ENCODE assay signal across 1 cellular context in the genomic region with DNA sequence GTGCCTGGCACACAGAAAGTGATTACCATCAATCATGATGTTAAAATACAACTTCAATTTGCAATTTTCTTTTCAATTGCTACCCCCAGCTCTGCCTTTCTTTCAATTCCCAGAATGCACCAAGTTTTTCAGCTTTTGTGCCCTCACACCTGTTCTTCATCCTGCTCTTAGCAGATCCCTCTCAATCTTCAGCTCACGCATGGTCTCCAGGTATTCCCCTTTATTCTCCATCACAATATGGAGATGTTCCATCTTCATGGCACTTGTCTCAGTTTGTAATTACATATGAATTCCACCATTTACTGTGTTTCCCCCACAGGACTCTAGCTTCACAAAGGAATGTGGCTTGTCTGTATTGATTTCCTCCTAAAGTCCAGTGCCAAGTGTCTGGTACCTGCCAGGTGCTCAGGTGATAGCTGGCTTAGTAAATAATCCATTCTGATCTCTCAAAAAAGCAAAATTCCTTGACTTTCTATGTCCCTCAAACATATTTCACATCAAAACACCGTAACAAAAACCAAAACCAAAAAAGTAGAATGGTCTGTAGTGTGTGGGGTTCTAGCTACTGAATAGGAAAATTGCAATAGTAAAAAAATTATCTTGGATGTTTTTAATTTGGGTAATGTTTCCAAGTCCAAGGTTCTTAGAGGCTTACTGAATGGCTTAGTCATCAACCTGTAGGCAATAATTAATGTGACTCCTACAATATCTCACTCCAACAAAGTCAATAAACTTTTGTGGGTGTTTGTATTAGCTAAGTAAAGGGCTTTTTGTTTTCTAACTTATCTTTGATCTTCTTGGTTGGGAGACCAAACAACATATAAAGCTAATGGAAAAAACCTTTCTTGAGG.
TF ChIP-seq lines count a peak whose summit lies in the region.

No MANE protein-coding gene starts in this region.

TF ChIP-seq in HepG2, 621 proteins besides CTCF, POLR2A, EP300 and RAD21 (continued from another document and continues in another):
- TF ChIP-seq, protein P1, sequence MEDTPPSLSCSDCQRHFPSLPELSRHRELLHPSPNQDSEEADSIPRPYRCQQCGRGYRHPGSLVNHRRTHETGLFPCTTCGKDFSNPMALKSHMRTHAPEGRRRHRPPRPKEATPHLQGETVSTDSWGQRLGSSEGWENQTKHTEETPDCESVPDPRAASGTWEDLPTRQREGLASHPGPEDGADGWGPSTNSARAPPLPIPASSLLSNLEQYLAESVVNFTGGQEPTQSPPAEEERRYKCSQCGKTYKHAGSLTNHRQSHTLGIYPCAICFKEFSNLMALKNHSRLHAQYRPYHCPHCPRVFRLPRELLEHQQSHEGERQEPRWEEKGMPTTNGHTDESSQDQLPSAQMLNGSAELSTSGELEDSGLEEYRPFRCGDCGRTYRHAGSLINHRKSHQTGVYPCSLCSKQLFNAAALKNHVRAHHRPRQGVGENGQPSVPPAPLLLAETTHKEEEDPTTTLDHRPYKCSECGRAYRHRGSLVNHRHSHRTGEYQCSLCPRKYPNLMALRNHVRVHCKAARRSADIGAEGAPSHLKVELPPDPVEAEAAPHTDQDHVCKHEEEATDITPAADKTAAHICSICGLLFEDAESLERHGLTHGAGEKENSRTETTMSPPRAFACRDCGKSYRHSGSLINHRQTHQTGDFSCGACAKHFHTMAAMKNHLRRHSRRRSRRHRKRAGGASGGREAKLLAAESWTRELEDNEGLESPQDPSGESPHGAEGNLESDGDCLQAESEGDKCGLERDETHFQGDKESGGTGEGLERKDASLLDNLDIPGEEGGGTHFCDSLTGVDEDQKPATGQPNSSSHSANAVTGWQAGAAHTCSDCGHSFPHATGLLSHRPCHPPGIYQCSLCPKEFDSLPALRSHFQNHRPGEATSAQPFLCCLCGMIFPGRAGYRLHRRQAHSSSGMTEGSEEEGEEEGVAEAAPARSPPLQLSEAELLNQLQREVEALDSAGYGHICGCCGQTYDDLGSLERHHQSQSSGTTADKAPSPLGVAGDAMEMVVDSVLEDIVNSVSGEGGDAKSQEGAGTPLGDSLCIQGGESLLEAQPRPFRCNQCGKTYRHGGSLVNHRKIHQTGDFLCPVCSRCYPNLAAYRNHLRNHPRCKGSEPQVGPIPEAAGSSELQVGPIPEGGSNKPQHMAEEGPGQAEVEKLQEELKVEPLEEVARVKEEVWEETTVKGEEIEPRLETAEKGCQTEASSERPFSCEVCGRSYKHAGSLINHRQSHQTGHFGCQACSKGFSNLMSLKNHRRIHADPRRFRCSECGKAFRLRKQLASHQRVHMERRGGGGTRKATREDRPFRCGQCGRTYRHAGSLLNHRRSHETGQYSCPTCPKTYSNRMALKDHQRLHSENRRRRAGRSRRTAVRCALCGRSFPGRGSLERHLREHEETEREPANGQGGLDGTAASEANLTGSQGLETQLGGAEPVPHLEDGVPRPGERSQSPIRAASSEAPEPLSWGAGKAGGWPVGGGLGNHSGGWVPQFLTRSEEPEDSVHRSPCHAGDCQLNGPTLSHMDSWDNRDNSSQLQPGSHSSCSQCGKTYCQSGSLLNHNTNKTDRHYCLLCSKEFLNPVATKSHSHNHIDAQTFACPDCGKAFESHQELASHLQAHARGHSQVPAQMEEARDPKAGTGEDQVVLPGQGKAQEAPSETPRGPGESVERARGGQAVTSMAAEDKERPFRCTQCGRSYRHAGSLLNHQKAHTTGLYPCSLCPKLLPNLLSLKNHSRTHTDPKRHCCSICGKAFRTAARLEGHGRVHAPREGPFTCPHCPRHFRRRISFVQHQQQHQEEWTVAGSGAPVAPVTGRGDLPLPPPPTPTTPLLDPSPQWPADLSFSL (CRISPR knock-in tag; IDR thresholded peaks at IDR 0.05) = no peak
- TF ChIP-seq ZNF563 (CRISPR knock-in tag; IDR thresholded peaks at IDR 0.05) (no peak), MED13 (CRISPR knock-in tag; IDR thresholded peaks at IDR 0.05) (peak; percentile 30; the same call in 1 of the 2 replicates), KLF9 (CRISPR knock-in tag; IDR thresholded peaks at IDR 0.05; ENCODE audit: low read depth) (0 out of 2 replicates have a peak, but pooled peaks have one; percentile 48), ZNF788 (CRISPR knock-in tag; IDR thresholded peaks at IDR 0.05; ENCODE audit: borderline replicate concordance) (no peak), ZNF24 (IDR thresholded peaks at IDR 0.05) (no peak), GATA4 (IDR thresholded peaks at IDR 0.05; ENCODE audit: borderline replicate concordance, low read depth) (peak; percentile 79; the same call in 1 of the 2 replicates), MAF1 (CRISPR knock-in tag; IDR thresholded peaks at IDR 0.05; ENCODE audit: borderline replicate concordance) (no peak), ZNF34 (CRISPR knock-in tag; IDR thresholded peaks at IDR 0.05; ENCODE audit: borderline replicate concordance) (no peak), CREB1 (IDR thresholded peaks at IDR 0.05) (no peak), CREB1 (CRISPR knock-in tag; IDR thresholded peaks at IDR 0.05) (peak; percentile 49), ZNF839 (CRISPR knock-in tag; IDR thresholded peaks at IDR 0.05; ENCODE audit: borderline replicate concordance) (no peak), PHF5A (CRISPR knock-in tag; IDR thresholded peaks at IDR 0.05; ENCODE audit: low read depth, unreplicated experiment) (no peak), SOX13 (IDR thresholded peaks at IDR 0.05) (peak; percentile 58), SOX13 (CRISPR knock-in tag; conservative IDR thresholded peaks at IDR 0.05 in 1 of 2, IDR thresholded peaks at IDR 0.05 in 1 of 2) (peak in 1 of 2 experiments; percentile 75; a peak in 2 of 4 replicates), ZNF792 (CRISPR knock-in tag; IDR thresholded peaks at IDR 0.05) (peak; percentile 30; the same call in 1 of the 2 replicates), ZNF761 (CRISPR knock-in tag; conservative IDR thresholded peaks at IDR 0.05) (no peak), TMF1 (CRISPR knock-in tag; IDR thresholded peaks at IDR 0.05; ENCODE audit: low read depth) (no peak), FOXC1 (CRISPR knock-in tag; IDR thresholded peaks at IDR 0.05; ENCODE audit: borderline replicate concordance) (no peak), MZF1 (CRISPR knock-in tag; IDR thresholded peaks at IDR 0.05; ENCODE audit: borderline replicate concordance) (no peak), ZNF644 (CRISPR knock-in tag; IDR thresholded peaks at IDR 0.05; ENCODE audit: low read depth) (peak; percentile 19; the same call in 1 of the 2 replicates), ZFY (CRISPR knock-in tag; IDR thresholded peaks at IDR 0.05) (peak; percentile 6; the same call in 1 of the 2 replicates), ZNF343 (CRISPR knock-in tag; IDR thresholded peaks at IDR 0.05) (no peak), PAWR (CRISPR knock-in tag; IDR thresholded peaks at IDR 0.05; ENCODE audit: borderline replicate concordance) (no peak), ZNF598 (CRISPR knock-in tag; IDR thresholded peaks at IDR 0.05; ENCODE audit: borderline replicate concordance) (no peak), ZFX (CRISPR knock-in tag; IDR thresholded peaks at IDR 0.05; ENCODE audit: low read depth) (no peak)
- TF ChIP-seq, protein P2, sequence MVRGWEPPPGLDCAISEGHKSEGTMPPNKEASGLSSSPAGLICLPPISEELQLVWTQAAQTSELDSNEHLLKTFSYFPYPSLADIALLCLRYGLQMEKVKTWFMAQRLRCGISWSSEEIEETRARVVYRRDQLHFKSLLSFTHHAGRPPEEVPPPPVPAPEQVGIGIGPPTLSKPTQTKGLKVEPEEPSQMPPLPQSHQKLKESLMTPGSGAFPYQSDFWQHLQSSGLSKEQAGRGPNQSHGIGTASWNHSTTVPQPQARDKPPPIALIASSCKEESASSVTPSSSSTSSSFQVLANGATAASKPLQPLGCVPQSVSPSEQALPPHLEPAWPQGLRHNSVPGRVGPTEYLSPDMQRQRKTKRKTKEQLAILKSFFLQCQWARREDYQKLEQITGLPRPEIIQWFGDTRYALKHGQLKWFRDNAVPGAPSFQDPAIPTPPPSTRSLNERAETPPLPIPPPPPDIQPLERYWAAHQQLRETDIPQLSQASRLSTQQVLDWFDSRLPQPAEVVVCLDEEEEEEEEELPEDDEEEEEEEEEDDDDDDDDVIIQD (CRISPR knock-in tag; IDR thresholded peaks at IDR 0.05; ENCODE audit: low read depth) = no peak
- TF ChIP-seq, protein P3, sequence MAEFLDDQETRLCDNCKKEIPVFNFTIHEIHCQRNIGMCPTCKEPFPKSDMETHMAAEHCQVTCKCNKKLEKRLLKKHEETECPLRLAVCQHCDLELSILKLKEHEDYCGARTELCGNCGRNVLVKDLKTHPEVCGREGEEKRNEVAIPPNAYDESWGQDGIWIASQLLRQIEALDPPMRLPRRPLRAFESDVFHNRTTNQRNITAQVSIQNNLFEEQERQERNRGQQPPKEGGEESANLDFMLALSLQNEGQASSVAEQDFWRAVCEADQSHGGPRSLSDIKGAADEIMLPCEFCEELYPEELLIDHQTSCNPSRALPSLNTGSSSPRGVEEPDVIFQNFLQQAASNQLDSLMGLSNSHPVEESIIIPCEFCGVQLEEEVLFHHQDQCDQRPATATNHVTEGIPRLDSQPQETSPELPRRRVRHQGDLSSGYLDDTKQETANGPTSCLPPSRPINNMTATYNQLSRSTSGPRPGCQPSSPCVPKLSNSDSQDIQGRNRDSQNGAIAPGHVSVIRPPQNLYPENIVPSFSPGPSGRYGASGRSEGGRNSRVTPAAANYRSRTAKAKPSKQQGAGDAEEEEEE (CRISPR knock-in tag; IDR thresholded peaks at IDR 0.05; ENCODE audit: borderline replicate concordance) = no peak
- TF ChIP-seq, protein P4, sequence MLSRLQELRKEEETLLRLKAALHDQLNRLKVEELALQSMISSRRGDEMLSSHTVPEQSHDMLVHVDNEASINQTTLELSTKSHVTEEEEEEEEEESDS (CRISPR knock-in tag; IDR thresholded peaks at IDR 0.05; ENCODE audit: borderline replicate concordance) = no peak
- TF ChIP-seq, protein P5, sequence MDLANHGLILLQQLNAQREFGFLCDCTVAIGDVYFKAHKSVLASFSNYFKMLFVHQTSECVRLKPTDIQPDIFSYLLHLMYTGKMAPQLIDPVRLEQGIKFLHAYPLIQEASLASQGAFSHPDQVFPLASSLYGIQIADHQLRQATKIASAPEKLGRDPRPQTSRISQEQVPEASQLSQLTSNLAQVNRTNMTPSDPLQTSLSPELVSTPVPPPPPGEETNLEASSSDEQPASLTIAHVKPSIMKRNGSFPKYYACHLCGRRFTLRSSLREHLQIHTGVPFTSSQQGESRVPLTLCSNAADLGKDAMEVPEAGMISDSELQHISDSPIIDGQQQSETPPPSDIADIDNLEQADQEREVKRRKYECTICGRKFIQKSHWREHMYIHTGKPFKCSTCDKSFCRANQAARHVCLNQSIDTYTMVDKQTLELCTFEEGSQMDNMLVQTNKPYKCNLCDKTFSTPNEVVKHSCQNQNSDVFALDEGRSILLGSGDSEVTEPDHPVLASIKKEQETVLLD (CRISPR knock-in tag; IDR thresholded peaks at IDR 0.05; ENCODE audit: low read depth) = no peak
- TF ChIP-seq, protein P6, sequence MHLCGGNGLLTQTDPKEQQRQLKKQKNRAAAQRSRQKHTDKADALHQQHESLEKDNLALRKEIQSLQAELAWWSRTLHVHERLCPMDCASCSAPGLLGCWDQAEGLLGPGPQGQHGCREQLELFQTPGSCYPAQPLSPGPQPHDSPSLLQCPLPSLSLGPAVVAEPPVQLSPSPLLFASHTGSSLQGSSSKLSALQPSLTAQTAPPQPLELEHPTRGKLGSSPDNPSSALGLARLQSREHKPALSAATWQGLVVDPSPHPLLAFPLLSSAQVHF (CRISPR knock-in tag; IDR thresholded peaks at IDR 0.05) = no peak
- TF ChIP-seq, protein P7, sequence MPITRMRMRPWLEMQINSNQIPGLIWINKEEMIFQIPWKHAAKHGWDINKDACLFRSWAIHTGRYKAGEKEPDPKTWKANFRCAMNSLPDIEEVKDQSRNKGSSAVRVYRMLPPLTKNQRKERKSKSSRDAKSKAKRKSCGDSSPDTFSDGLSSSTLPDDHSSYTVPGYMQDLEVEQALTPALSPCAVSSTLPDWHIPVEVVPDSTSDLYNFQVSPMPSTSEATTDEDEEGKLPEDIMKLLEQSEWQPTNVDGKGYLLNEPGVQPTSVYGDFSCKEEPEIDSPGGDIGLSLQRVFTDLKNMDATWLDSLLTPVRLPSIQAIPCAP (CRISPR knock-in tag; IDR thresholded peaks at IDR 0.05; ENCODE audit: low read depth) = no peak
- TF ChIP-seq, protein P8, sequence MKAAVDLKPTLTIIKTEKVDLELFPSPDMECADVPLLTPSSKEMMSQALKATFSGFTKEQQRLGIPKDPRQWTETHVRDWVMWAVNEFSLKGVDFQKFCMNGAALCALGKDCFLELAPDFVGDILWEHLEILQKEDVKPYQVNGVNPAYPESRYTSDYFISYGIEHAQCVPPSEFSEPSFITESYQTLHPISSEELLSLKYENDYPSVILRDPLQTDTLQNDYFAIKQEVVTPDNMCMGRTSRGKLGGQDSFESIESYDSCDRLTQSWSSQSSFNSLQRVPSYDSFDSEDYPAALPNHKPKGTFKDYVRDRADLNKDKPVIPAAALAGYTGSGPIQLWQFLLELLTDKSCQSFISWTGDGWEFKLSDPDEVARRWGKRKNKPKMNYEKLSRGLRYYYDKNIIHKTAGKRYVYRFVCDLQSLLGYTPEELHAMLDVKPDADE (CRISPR knock-in tag; IDR thresholded peaks at IDR 0.05) = no peak
- TF ChIP-seq, protein P9, sequence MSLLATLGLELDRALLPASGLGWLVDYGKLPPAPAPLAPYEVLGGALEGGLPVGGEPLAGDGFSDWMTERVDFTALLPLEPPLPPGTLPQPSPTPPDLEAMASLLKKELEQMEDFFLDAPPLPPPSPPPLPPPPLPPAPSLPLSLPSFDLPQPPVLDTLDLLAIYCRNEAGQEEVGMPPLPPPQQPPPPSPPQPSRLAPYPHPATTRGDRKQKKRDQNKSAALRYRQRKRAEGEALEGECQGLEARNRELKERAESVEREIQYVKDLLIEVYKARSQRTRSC (CRISPR knock-in tag; IDR thresholded peaks at IDR 0.05; ENCODE audit: low read depth) = no peak
- TF ChIP-seq, protein P10, sequence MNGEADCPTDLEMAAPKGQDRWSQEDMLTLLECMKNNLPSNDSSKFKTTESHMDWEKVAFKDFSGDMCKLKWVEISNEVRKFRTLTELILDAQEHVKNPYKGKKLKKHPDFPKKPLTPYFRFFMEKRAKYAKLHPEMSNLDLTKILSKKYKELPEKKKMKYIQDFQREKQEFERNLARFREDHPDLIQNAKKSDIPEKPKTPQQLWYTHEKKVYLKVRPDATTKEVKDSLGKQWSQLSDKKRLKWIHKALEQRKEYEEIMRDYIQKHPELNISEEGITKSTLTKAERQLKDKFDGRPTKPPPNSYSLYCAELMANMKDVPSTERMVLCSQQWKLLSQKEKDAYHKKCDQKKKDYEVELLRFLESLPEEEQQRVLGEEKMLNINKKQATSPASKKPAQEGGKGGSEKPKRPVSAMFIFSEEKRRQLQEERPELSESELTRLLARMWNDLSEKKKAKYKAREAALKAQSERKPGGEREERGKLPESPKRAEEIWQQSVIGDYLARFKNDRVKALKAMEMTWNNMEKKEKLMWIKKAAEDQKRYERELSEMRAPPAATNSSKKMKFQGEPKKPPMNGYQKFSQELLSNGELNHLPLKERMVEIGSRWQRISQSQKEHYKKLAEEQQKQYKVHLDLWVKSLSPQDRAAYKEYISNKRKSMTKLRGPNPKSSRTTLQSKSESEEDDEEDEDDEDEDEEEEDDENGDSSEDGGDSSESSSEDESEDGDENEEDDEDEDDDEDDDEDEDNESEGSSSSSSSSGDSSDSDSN (CRISPR knock-in tag; IDR thresholded peaks at IDR 0.05) = 0 out of 2 replicates have a peak, but pooled peaks have one; percentile 25
